Comparison of ENCODE assay signal across 26 cellular contexts in genomic region chr7:15674586-15674985, GRCh38. TPM values are rescaled to one million over a fixed set of nuclear protein-coding genes. Genes with fewer than 3 reads are reported as not detected.
A peak's percentile ranks its signal among the peaks of the same experiment; 100 is the strongest.
DNase-seq lines count a peak whose midpoint lies in the region; ATAC-seq, FAIRE-seq and TF ChIP-seq lines count a peak whose summit lies in the region.
"Had no signal": no experiment of that assay in that cellular context is flagged by ENCODE, and none has a peak within 500 bp of the region (broad histone marks: within the 10 kb centered on the region; RNA-seq: fewer than 3 reads in every experiment).

No MANE protein-coding gene starts in this region.

- H3K36me3 ChIP-seq in left ventricle myocardium inferior (no peaks in the 10 kb centered on the region), stomach (no peaks in the 10 kb centered on the region)
- H3K36me3 ChIP-seq: BLaER1 treated with 17β-estradiol and CSF1 and Interleukin-3, amounts not matched to agents 10 nM and 100 nM; HAP-1; MG63 had no signal

- H3K4me3 ChIP-seq in left ventricle myocardium inferior: no peak overlapping the region
- no peak overlapping the region for H3K4me3 ChIP-seq in stomach
- H3K4me3 ChIP-seq: A549; BLaER1 treated with 17β-estradiol and CSF1 and Interleukin-3, amounts not matched to agents 10 nM and 100 nM; HAP-1; MG63; SK-N-MC had no signal

- DNase-seq in left ventricle myocardium inferior (no peak), left cardiac atrium (no peak), NCI-H69 (lab: John Stamatoyannopoulos, UW) (peak; percentile 58), myocyte (ENCODE audit: low read depth) (peak; percentile 35), urothelium cell line (ENCODE audit: low spot score) (no peak), stomach (no peak), NCI-H2107 treated with DMSO at 0.1 percent for 48 hours (lab: John Stamatoyannopoulos, UW; ENCODE audit: unreplicated experiment) (no peak)
- DNase-seq: AML-193; CD4-positive, alpha-beta T cell; DMS79 treated with DMSO at 0.1 percent for 48 hours; GOT3; HFFc6; IMR-90; KG1; MG63; NCI-H1417 treated with DMSO at 0.1 percent for 48 hours; NCI-H1694 treated with DMSO at 0.1 percent for 48 hours; NCI-H2081; SIG-M5 had no signal

- peak overlapping the region; percentile 3 for H3K27ac ChIP-seq in left ventricle myocardium inferior (replicated peaks)
- no peak overlapping the region for H3K27ac ChIP-seq in stomach
- H3K27ac ChIP-seq: A549; BLaER1 treated with 17β-estradiol and CSF1 and Interleukin-3, amounts not matched to agents 10 nM and 100 nM; SK-N-MC had no signal

- FAIRE-seq in urothelium cell line (lab: Jason Lieb, UNC): no peak
- FAIRE-seq: A549, D721Med, GM12892, RCC 7860 had no signal

- TF ChIP-seq EP300 in stomach (IDR thresholded peaks at IDR 0.05): no peak

- no peak for ATAC-seq in left cardiac atrium
- ATAC-seq: A549 had no signal

- H3K27me3 ChIP-seq in left ventricle myocardium inferior (ENCODE audit: low read depth): no peaks in the 10 kb centered on the region
- H3K27me3 ChIP-seq in stomach: no peaks in the 10 kb centered on the region
- H3K27me3 ChIP-seq: BLaER1 treated with 17β-estradiol and CSF1 and Interleukin-3, amounts not matched to agents 10 nM and 100 nM; MG63 had no signal

- no peak for TF ChIP-seq POLR2A in stomach (IDR thresholded peaks at IDR 0.05)

- intact Hi-C loops in left ventricle myocardium inferior (cut with micrococcal nuclease) (no loop called here), left cardiac atrium (cut with DNase I) (no loop called here), stomach (cut with DNase I; ENCODE audit: low total_unique reads) (no loop called here)

- TF ChIP-seq CTCF in left ventricle myocardium inferior (IDR thresholded peaks at IDR 0.05; ENCODE audit: borderline replicate concordance) (no peak), stomach (IDR thresholded peaks at IDR 0.05) (no peak)

- H3K9me3 ChIP-seq in left ventricle myocardium inferior (replicated peaks): no peaks in the 10 kb centered on the region
- H3K9me3 ChIP-seq in stomach: no peaks in the 10 kb centered on the region
- H3K9me3 ChIP-seq: A549; BLaER1 treated with 17β-estradiol and CSF1 and Interleukin-3, amounts not matched to agents 10 nM and 100 nM; HAP-1; MG63 had no signal

- peaks cover 39% of the 10 kb centered on the region for H3K4me1 ChIP-seq in left ventricle myocardium inferior
- no peaks in the 10 kb centered on the region for H3K4me1 ChIP-seq in stomach
- H3K4me1 ChIP-seq: A549; BLaER1 treated with 17β-estradiol and CSF1 and Interleukin-3, amounts not matched to agents 10 nM and 100 nM; HAP-1 had no signal

RNA-seq across cellular contexts. Expression of gene MEOX2, which starts 11.9 kb away (rescaled TPM):
- total RNA-seq in left ventricle myocardium inferior (7.7 TPM), left cardiac atrium (10 to 100 TPM in 1 of 2 donors, 1 to 10 TPM in 1; 6.3 to 12.9 TPM), myocyte (2.1 and 2.3 TPM in 2 replicates), stomach (10 to 100 TPM in 1 of 5 donors, under 1 TPM in 1, not detected in 3; 0.29 to 13.8 TPM)
- not detected for polyA plus RNA-seq in myocyte (2012)
- polyA plus RNA-seq in stomach: under 1 TPM in 2 of 3 donors, not detected in 1; 0.12 to 0.85 TPM
- total RNA-seq: CD4-positive, alpha-beta T cell; HFFc6 had no signal
- polyA plus RNA-seq: A549, IMR-90 had no signal

Comparison
In these comparisons a context has a peak if more than half of its experiments do, and no peak if none do; other contexts are left out.
1. DNase-seq: peak in NCI-H69 (single experiment) and myocyte (single experiment); none in left ventricle myocardium inferior (single experiment), left cardiac atrium (single experiment), urothelium cell line (single experiment), stomach (single experiment) and NCI-H2107 treated with DMSO at 0.1 percent for 48 hours (single experiment).